15 cellular contexts compared by ENCODE assay signal in genomic region chr2:242035858-242036652, GRCh38.
DNase-seq lines count a peak whose midpoint lies in the region; ATAC-seq, FAIRE-seq and TF ChIP-seq lines count a peak whose summit lies in the region.
"Had no signal": no experiment of that assay in that cellular context is flagged by ENCODE, and none has a peak within 500 bp of the region (broad histone marks: within the 10 kb centered on the region; RNA-seq: fewer than 3 reads in every experiment).

No MANE protein-coding gene starts in this region.

- intact Hi-C loops in mammary epithelial cell (cut with micrococcal nuclease), result no loop called here

- H2AFZ ChIP-seq in GM23338, result no peak overlapping the region
- H2AFZ ChIP-seq in mammary epithelial cell (ENCODE audit: low read depth, low read length), result no peak overlapping the region

- no TSS peak for BruUV-seq in mammary epithelial cell (replicated peaks; lab: Mats Ljungman, UMichigan)

- no peak overlapping the region for H3K27ac Mint-ChIP-seq in GM23338
- H3K27ac Mint-ChIP-seq in osteocyte (ENCODE audit: unreplicated experiment), result no peak overlapping the region
- H3K27ac Mint-ChIP-seq: B cell; CD4-positive, alpha-beta T cell had no signal

- H3K9me3 Mint-ChIP-seq in GM23338, result no peaks in the 10 kb centered on the region
- no peaks in the 10 kb centered on the region for H3K9me3 Mint-ChIP-seq in osteocyte (ENCODE audit: unreplicated experiment)
- H3K9me3 Mint-ChIP-seq: CD4-positive, alpha-beta T cell had no signal

- in situ Hi-C loops in mammary epithelial cell (cut with MboI; ENCODE audit: low sequenced_read_pairs in 2 of 2), result no loop called here

- H3K4me3 ChIP-seq in GM23338 (no peak overlapping the region), mammary epithelial cell (replicated peaks in 1 of 3; ENCODE audit: insufficient read depth in 1 of 3, low read depth in 2 of 3, low read length in 3 of 3) (no peak overlapping the region)

- CTCF ChIA-PET in mammary epithelial cell (lab: Charles Lee; ENCODE audit: low non-redundant PET), result no interaction called here

- H3K4me3 Mint-ChIP-seq in GM23338, result no peak overlapping the region
- no peak overlapping the region for H3K4me3 Mint-ChIP-seq in osteocyte (ENCODE audit: unreplicated experiment)
- H3K4me3 Mint-ChIP-seq: B cell; CD4-positive, alpha-beta T cell had no signal

- H3K79me2 ChIP-seq in GM23338 (replicated peaks; ENCODE audit: insufficient read depth) (no peaks in the 10 kb centered on the region), mammary epithelial cell (ENCODE audit: insufficient read depth, low read length) (no peaks in the 10 kb centered on the region)

- DNase-seq in GM23338 (ENCODE audit: low spot score) (no peak), HTR-8/SVneo (ENCODE audit: insufficient read length, low spot score) (no peak), left kidney (ENCODE audit: low read depth, low spot score) (peak; percentile 36), osteocyte (ENCODE audit: extremely low spot score, unreplicated experiment) (peak; percentile 74), omental fat pad (ENCODE audit: low spot score) (no peak), mammary epithelial cell (no peak)
- DNase-seq: CD4-positive, alpha-beta T cell; DMS79; NCI-H2081 treated with DMSO at 0.1 percent for 48 hours; NCI-H446; NCI-H748 treated with DMSO at 0.1 percent for 48 hours; SHP77 had no signal

- H3K36me3 Mint-ChIP-seq in GM23338 (ENCODE audit: low read depth) (no peaks in the 10 kb centered on the region), osteocyte (ENCODE audit: unreplicated experiment) (no peaks in the 10 kb centered on the region)

- no peaks in the 10 kb centered on the region for H3K9me3 ChIP-seq in mammary epithelial cell (replicated peaks; ENCODE audit: insufficient read depth, low read length)

- WGBS in mammary epithelial cell (ENCODE audit: low coverage, missing lambda C conversion rate), result 68% methylated on average over 17 of the region's 17 CpGs

- dilution Hi-C loops in mammary epithelial cell (cut with HindIII; ENCODE audit: low sequenced_read_pairs), result no loop called here

- no peak for TF ChIP-seq CTCF in GM23338 (conservative IDR thresholded peaks at IDR 0.05; ENCODE audit: low read depth in 2 of 2)
- no peak for TF ChIP-seq CTCF in osteocyte (IDR thresholded peaks at IDR 0.05)
- no peak for TF ChIP-seq CTCF in omental fat pad (IDR thresholded peaks at IDR 0.05)
- TF ChIP-seq CTCF in mammary epithelial cell (conservative IDR thresholded peaks at IDR 0.05 in 1 of 2, IDR thresholded peaks at IDR 0.05 in 1 of 2; ENCODE audit: extremely low read depth in 1 of 2, insufficient read depth in 1 of 2, low read depth in 1 of 2, low read length in 2 of 2), result no peak

- no peaks in the 10 kb centered on the region for H3F3A ChIP-seq in GM23338 (replicated peaks; ENCODE audit: low read depth)

- no peaks in the 10 kb centered on the region for H3K36me3 ChIP-seq in GM23338 (ENCODE audit: insufficient read depth)
- no peaks in the 10 kb centered on the region for H3K36me3 ChIP-seq in mammary epithelial cell (ENCODE audit: insufficient read depth, low read length)

- no peak overlapping the region for H3K4me2 ChIP-seq in GM23338
- H3K4me2 ChIP-seq in mammary epithelial cell (ENCODE audit: insufficient read depth, low read depth, low read length), result no peak overlapping the region

- H3K4me1 ChIP-seq in GM23338 (ENCODE audit: insufficient read depth), result no peaks in the 10 kb centered on the region
- peaks cover 5% of the 10 kb centered on the region for H3K4me1 ChIP-seq in mammary epithelial cell (ENCODE audit: insufficient read depth, low read length)

- no peak overlapping the region for H3K27ac ChIP-seq in GM23338 (ENCODE audit: low read depth)
- H3K27ac ChIP-seq in mammary epithelial cell (ENCODE audit: insufficient read depth, low read depth, low read length), result no peak overlapping the region

- peaks cover 3% of the 10 kb centered on the region; the same call in 1 of the 2 replicates for H4K20me1 ChIP-seq in GM23338 (replicated peaks; ENCODE audit: insufficient read depth)
- no peaks in the 10 kb centered on the region for H4K20me1 ChIP-seq in mammary epithelial cell (ENCODE audit: insufficient read depth, low read length)

- H3K4me1 Mint-ChIP-seq in GM23338 (peaks cover 16% of the 10 kb centered on the region), osteocyte (ENCODE audit: unreplicated experiment) (no peaks in the 10 kb centered on the region)

- H3K27me3 ChIP-seq in GM23338 (ENCODE audit: insufficient read depth), result peaks cover 32% of the 10 kb centered on the region; the same call in 1 of the 2 replicates
- H3K27me3 ChIP-seq in mammary epithelial cell (ENCODE audit: insufficient read depth, low read length), result peaks cover 17% of the 10 kb centered on the region

- peak; percentile 23 for FAIRE-seq in HTR-8/SVneo (lab: Jason Lieb, UNC)
- FAIRE-seq: H54 had no signal

- no peak overlapping the region for H3K9ac ChIP-seq in mammary epithelial cell (ENCODE audit: insufficient read depth, low read length)

- no peaks in the 10 kb centered on the region for H3K9me2 ChIP-seq in GM23338 (ENCODE audit: insufficient read depth)

- H3K27me3 Mint-ChIP-seq in GM23338 (ENCODE audit: insufficient read depth, low read depth, poor library complexity), result peaks cover 30% of the 10 kb centered on the region
- H3K27me3 Mint-ChIP-seq in osteocyte (ENCODE audit: unreplicated experiment), result peaks cover 33% of the 10 kb centered on the region
- H3K27me3 Mint-ChIP-seq: CD4-positive, alpha-beta T cell had no signal

- ATAC-seq in GM23338, result peak; percentile 14; the same call in 1 of the 3 replicates
- no peak for ATAC-seq in omental fat pad (ENCODE audit: low FRiP score)
- no peak for ATAC-seq in HG03520 (IDR thresholded peaks at IDR 0.05; ENCODE audit: unreplicated experiment)

TF ChIP-seq in GM23338, 12 proteins besides CTCF, POLR2A, EP300 and RAD21:
- no peak for TF ChIP-seq ETS1 (IDR thresholded peaks at IDR 0.05)
- no peak for TF ChIP-seq STAT1 (IDR thresholded peaks at IDR 0.05; ENCODE audit: unreplicated experiment)
- no peak for TF ChIP-seq ZNF114 (CRISPR knock-in tag; IDR thresholded peaks at IDR 0.05)
- no peak for TF ChIP-seq ZNF331 (CRISPR knock-in tag; IDR thresholded peaks at IDR 0.05; ENCODE audit: low read depth)
- no peak for TF ChIP-seq EZH2phosphoT487 (IDR thresholded peaks at IDR 0.05; ENCODE audit: unreplicated experiment)
- TF ChIP-seq CREB1 (CRISPR knock-in tag; IDR thresholded peaks at IDR 0.05; ENCODE audit: low read depth), result no peak
- no peak for TF ChIP-seq POLR2AphosphoS5 (IDR thresholded peaks at IDR 0.05; ENCODE audit: low read depth)
- TF ChIP-seq NANOG (IDR thresholded peaks at IDR 0.05; ENCODE audit: borderline replicate concordance), result no peak
TF ChIP-seq in GM23338: peak in this region for 0.

Comparison
In these comparisons a context has a peak if more than half of its experiments do, and no peak if none do; other contexts are left out.
1. DNase-seq: peak in left kidney (single experiment) and osteocyte (single experiment); none in GM23338 (single experiment), HTR-8/SVneo (single experiment), omental fat pad (single experiment) and mammary epithelial cell (single experiment).